In the genomic region with DNA sequence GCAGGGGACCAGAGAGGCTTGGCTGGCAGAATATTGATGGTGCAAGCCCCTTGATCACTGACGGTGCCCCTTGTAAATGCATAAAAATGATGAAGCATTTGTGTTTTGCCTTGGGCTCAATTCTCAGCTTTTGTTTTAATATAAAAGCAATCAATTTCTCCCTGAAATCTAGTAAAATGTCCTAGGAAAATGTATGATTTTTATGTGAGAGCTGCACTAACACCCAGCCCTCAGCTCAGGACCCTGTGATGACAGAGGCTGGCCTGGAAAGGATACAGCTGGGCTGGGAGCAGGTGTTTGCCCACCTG, we compare ENCODE assay signal across 16 cellular contexts.
"Had no signal": no experiment of that assay in that cellular context is flagged by ENCODE, and none has a peak within 500 bp of the region (broad histone marks: within the 10 kb centered on the region; RNA-seq: fewer than 3 reads in every experiment).

No MANE protein-coding gene starts in this region.

- H3K9me3 Mint-ChIP-seq: activated CD4-positive, alpha-beta T cell treated with anti-CD3 and anti-CD28 coated beads, Interleukin-2, amount 10 ng/mL, durations not matched to agents 7 days and 5 days; activated T-cell treated with anti-CD3 and anti-CD28 coated beads, Interleukin-2, amount 50 U/mL, for 24 hours; activated T-helper 17 cell treated with anti-CD3 and anti-CD28 coated beads, Interleukin-2, amount 50 U/mL, for 72 hours had no signal

- H3K36me3 ChIP-seq: adrenal gland, ascending aorta, heart right ventricle, sigmoid colon, upper lobe of left lung had no signal

- H3K27ac ChIP-seq: adrenal gland, ascending aorta, dorsolateral prefrontal cortex, heart right ventricle, sigmoid colon, testis, upper lobe of left lung had no signal

- H3K9me3 ChIP-seq: adrenal gland, ascending aorta, heart right ventricle, mucosa of descending colon, sigmoid colon, testis, upper lobe of left lung had no signal

- H3K27me3 ChIP-seq: ascending aorta, testis had no signal

- H3K4me3 Mint-ChIP-seq: activated CD4-positive, alpha-beta T cell treated with anti-CD3 and anti-CD28 coated beads, Interleukin-2, amount 10 ng/mL, durations not matched to agents 7 days and 5 days; activated naive CD8-positive, alpha-beta T cell; activated T-cell treated with anti-CD3 and anti-CD28 coated beads, Interleukin-2, amount 50 U/mL, for 24 hours; activated T-helper 17 cell treated with anti-CD3 and anti-CD28 coated beads, Interleukin-2, amount 50 U/mL, for 72 hours had no signal

- H3K27ac Mint-ChIP-seq: activated CD4-positive, alpha-beta T cell treated with anti-CD3 and anti-CD28 coated beads, Interleukin-2, amount 10 ng/mL, durations not matched to agents 7 days and 5 days; activated naive CD8-positive, alpha-beta T cell; activated T-cell treated with anti-CD3 and anti-CD28 coated beads, Interleukin-2, amount 50 U/mL, for 24 hours; activated T-helper 17 cell treated with anti-CD3 and anti-CD28 coated beads, Interleukin-2, amount 50 U/mL, for 72 hours had no signal

- DNase-seq: activated CD4-positive, CD25-positive, alpha-beta regulatory T cell treated with anti-CD3 and anti-CD28 coated beads, Interleukin-2, amount 50 U/mL, for 72 hours; activated CD8-positive, alpha-beta memory T cell treated with anti-CD3 and anti-CD28 coated beads for 24 hours; activated naive CD4-positive, alpha-beta T cell; heart right ventricle; sigmoid colon; upper lobe of left lung had no signal

- H3K4me1 Mint-ChIP-seq: activated CD4-positive, alpha-beta T cell treated with anti-CD3 and anti-CD28 coated beads, Interleukin-2, amount 10 ng/mL, durations not matched to agents 7 days and 5 days had no signal

- H3K4me3 ChIP-seq: adrenal gland, ascending aorta, dorsolateral prefrontal cortex, heart right ventricle, mucosa of descending colon, sigmoid colon, smooth muscle cell, testis, upper lobe of left lung had no signal

- H3K4me1 ChIP-seq: adrenal gland, ascending aorta, heart right ventricle, sigmoid colon, testis, upper lobe of left lung had no signal

- H3K4me2 ChIP-seq: smooth muscle cell had no signal

- H3K36me3 Mint-ChIP-seq: activated naive CD8-positive, alpha-beta T cell had no signal
